ENCODE assay signal across 1 cellular context in the genomic region with DNA sequence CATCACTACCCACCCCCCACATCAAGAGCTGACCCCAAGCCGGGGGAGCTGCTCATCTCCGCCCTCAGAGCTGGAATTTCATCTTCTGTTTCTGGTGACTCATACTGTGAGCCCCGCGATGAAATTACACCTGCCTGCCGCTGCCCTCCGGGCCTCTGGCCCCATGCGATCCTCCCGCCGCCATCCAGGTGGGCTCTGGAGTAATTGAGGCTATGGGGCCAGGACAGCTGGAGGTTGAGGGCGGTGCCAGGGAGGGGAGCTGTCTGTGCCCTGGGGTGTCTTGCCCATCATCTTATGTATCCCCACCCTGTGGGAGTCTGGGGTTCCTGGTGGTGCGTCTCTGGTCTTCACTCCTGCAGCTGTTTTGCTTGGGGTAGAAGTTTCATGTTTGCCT.
TF ChIP-seq lines count a peak whose summit lies in the region.

No MANE protein-coding gene starts in this region.

TF ChIP-seq in GM23338, 12 proteins besides CTCF, POLR2A, EP300 and RAD21 (continued from another document):
- no peak for TF ChIP-seq ZNF462 (CRISPR knock-in tag; IDR thresholded peaks at IDR 0.05)
- no peak for TF ChIP-seq EZH2phosphoT487 (IDR thresholded peaks at IDR 0.05; ENCODE audit: unreplicated experiment)
- no peak for TF ChIP-seq CREB1 (CRISPR knock-in tag; IDR thresholded peaks at IDR 0.05; ENCODE audit: low read depth)
- TF ChIP-seq, protein P1, sequence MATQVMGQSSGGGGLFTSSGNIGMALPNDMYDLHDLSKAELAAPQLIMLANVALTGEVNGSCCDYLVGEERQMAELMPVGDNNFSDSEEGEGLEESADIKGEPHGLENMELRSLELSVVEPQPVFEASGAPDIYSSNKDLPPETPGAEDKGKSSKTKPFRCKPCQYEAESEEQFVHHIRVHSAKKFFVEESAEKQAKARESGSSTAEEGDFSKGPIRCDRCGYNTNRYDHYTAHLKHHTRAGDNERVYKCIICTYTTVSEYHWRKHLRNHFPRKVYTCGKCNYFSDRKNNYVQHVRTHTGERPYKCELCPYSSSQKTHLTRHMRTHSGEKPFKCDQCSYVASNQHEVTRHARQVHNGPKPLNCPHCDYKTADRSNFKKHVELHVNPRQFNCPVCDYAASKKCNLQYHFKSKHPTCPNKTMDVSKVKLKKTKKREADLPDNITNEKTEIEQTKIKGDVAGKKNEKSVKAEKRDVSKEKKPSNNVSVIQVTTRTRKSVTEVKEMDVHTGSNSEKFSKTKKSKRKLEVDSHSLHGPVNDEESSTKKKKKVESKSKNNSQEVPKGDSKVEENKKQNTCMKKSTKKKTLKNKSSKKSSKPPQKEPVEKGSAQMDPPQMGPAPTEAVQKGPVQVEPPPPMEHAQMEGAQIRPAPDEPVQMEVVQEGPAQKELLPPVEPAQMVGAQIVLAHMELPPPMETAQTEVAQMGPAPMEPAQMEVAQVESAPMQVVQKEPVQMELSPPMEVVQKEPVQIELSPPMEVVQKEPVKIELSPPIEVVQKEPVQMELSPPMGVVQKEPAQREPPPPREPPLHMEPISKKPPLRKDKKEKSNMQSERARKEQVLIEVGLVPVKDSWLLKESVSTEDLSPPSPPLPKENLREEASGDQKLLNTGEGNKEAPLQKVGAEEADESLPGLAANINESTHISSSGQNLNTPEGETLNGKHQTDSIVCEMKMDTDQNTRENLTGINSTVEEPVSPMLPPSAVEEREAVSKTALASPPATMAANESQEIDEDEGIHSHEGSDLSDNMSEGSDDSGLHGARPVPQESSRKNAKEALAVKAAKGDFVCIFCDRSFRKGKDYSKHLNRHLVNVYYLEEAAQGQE (IDR thresholded peaks at IDR 0.05; ENCODE audit: unreplicated experiment) = no peak
- TF ChIP-seq STAT1 (IDR thresholded peaks at IDR 0.05; ENCODE audit: unreplicated experiment) = no peak
- no peak for TF ChIP-seq NANOG (IDR thresholded peaks at IDR 0.05; ENCODE audit: borderline replicate concordance)
- no peak for TF ChIP-seq POLR2AphosphoS5 (IDR thresholded peaks at IDR 0.05; ENCODE audit: low read depth)
